Comparison of ENCODE assay signal across 26 cellular contexts in the genomic region with DNA sequence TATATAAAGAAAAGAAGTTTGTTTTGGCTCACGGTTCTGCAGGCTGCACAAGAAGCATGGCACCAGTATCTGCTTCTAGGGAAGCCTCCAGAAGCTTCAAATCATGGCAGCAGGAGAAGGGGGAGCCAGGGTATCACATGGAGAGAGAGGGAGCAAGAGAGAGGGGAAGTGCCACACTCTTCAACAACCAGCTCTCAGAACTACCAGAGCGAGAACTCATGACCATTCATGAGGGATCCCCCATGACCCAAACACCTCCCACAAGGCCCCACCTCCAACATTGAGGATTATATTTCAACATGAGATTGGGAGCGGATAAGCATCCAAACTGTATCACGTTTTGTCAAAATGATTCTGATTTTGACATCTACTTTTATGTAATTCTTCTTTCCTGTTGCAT.
"Had no signal": no experiment of that assay in that cellular context is flagged by ENCODE, and none has a peak within 500 bp of the region (broad histone marks: within the 10 kb centered on the region; RNA-seq: fewer than 3 reads in every experiment).

No MANE protein-coding gene starts in this region.

- H3K4me3 Mint-ChIP-seq: activated CD4-positive, alpha-beta T cell treated with anti-CD3 and anti-CD28 coated beads for 36 hours; activated CD8-positive, alpha-beta T cell treated with anti-CD3 and anti-CD28 coated beads, Interleukin-2, amount 10 ng/mL, durations not matched to agents 7 days and 5 days; activated naive CD4-positive, alpha-beta T cell treated with anti-CD3 and anti-CD28 coated beads, Interleukin-2, amount 10 ng/mL, durations not matched to agents 7 days and 5 days; activated naive CD8-positive, alpha-beta T cell treated with anti-CD3 and anti-CD28 coated beads, Interleukin-2, amount 10 ng/mL, durations not matched to agents 7 days and 5 days; activated T-helper 1 cell treated with anti-CD3 and anti-CD28 coated beads, Interleukin-12 subunit alpha, Interleukin-12 subunit beta, Interleukin-2, Interleukin-4 antibody, amounts not matched to agents 30 ng/mL and 10 ng/mL and 1 ng/mL, durations not matched to agents 14 hours and 24 hours and 36 hours; brain; stimulated activated naive B cell treated with anti-CD40 and anti-IgM and Interleukin-4, amounts not matched to agents 10 μg/mL and 1 μg/mL and 100 μg/mL, for 72 hours had no signal

- H3K4me1 Mint-ChIP-seq: activated CD4-positive, alpha-beta T cell treated with anti-CD3 and anti-CD28 coated beads for 36 hours; activated naive CD4-positive, alpha-beta T cell treated with anti-CD3 and anti-CD28 coated beads, Interleukin-2, amount 10 ng/mL, durations not matched to agents 7 days and 5 days; activated naive CD8-positive, alpha-beta T cell treated with anti-CD3 and anti-CD28 coated beads, Interleukin-2, amount 10 ng/mL, durations not matched to agents 7 days and 5 days; brain had no signal

- DNase-seq: activated CD4-positive, alpha-beta T cell treated with anti-CD3 and anti-CD28 coated beads for 36 hours; activated CD4-positive, CD25-positive, alpha-beta regulatory T cell; activated CD8-positive, alpha-beta T cell treated with anti-CD3 and anti-CD28 coated beads, Interleukin-2, amount 10 ng/mL, durations not matched to agents 7 days and 5 days; activated effector memory CD4-positive, alpha-beta T cell treated with anti-CD3 and anti-CD28 coated beads, Interleukin-2, amount 50 U/mL, for 16 hours; activated naive CD4-positive, alpha-beta T cell treated with anti-CD3 and anti-CD28 coated beads, Interleukin-2, amount 10 ng/mL, durations not matched to agents 7 days and 5 days; activated naive CD8-positive, alpha-beta T cell treated with anti-CD3 and anti-CD28 coated beads, Interleukin-2, amount 10 ng/mL, durations not matched to agents 7 days and 5 days; activated T-cell treated with anti-CD3 and anti-CD28 coated beads for 4 hours; foreskin melanocyte; heart right ventricle; left ventricle myocardium inferior; mesendoderm; stimulated activated CD4-positive, alpha-beta T cell treated with anti-CD3 and anti-CD28 coated beads, Interleukin-15, amount 100 ng/mL, for 24 hours; stimulated activated CD4-positive, alpha-beta T cell treated with anti-CD3 and anti-CD28 coated beads, Interleukin-2, amount 100 ng/mL, for 24 hours; stimulated activated naive B cell treated with anti-CD40 and anti-IgM and Interleukin-4, amounts not matched to agents 10 μg/mL and 1 μg/mL and 100 μg/mL, for 72 hours; stomach; T-helper 2 cell; thyroid gland had no signal

- H3K36me3 ChIP-seq: ascending aorta, cardiac muscle cell, esophagus muscularis mucosa, heart right ventricle, left ventricle myocardium inferior, right atrium auricular region, stomach, thyroid gland, upper lobe of left lung had no signal

- ATAC-seq: activated CD4-positive, alpha-beta T cell treated with anti-CD3 and anti-CD28 coated beads for 36 hours; activated CD8-positive, alpha-beta T cell treated with anti-CD3 and anti-CD28 coated beads, Interleukin-2, amount 10 ng/mL, durations not matched to agents 7 days and 5 days; heart right ventricle; stimulated activated naive B cell treated with anti-CD40 and anti-IgM and Interleukin-4, amounts not matched to agents 10 μg/mL and 1 μg/mL and 100 μg/mL, for 72 hours had no signal

- H3K27me3 ChIP-seq: ascending aorta, cardiac muscle cell, esophagus muscularis mucosa, heart right ventricle, right atrium auricular region, stomach, thyroid gland, upper lobe of left lung had no signal

- H3K27ac Mint-ChIP-seq: activated CD4-positive, alpha-beta T cell treated with anti-CD3 and anti-CD28 coated beads for 36 hours; activated CD8-positive, alpha-beta T cell treated with anti-CD3 and anti-CD28 coated beads, Interleukin-2, amount 10 ng/mL, durations not matched to agents 7 days and 5 days; activated naive CD4-positive, alpha-beta T cell treated with anti-CD3 and anti-CD28 coated beads, Interleukin-2, amount 10 ng/mL, durations not matched to agents 7 days and 5 days; activated naive CD8-positive, alpha-beta T cell treated with anti-CD3 and anti-CD28 coated beads, Interleukin-2, amount 10 ng/mL, durations not matched to agents 7 days and 5 days; activated T-helper 1 cell treated with anti-CD3 and anti-CD28 coated beads, Interleukin-12 subunit alpha, Interleukin-12 subunit beta, Interleukin-2, Interleukin-4 antibody, amounts not matched to agents 30 ng/mL and 10 ng/mL and 1 ng/mL, durations not matched to agents 14 hours and 24 hours and 36 hours; brain; stimulated activated naive B cell treated with anti-CD40 and anti-IgM and Interleukin-4, amounts not matched to agents 10 μg/mL and 1 μg/mL and 100 μg/mL, for 72 hours had no signal

- H3K9me3 ChIP-seq: esophagus muscularis mucosa, right atrium auricular region, thyroid gland, upper lobe of left lung had no signal

- H3K27ac ChIP-seq: ascending aorta, coronary artery, esophagus muscularis mucosa, left ventricle myocardium inferior, right atrium auricular region, stomach, thyroid gland, upper lobe of left lung had no signal

- H3K27me3 Mint-ChIP-seq: activated CD4-positive, alpha-beta T cell treated with anti-CD3 and anti-CD28 coated beads for 36 hours; activated naive CD4-positive, alpha-beta T cell treated with anti-CD3 and anti-CD28 coated beads, Interleukin-2, amount 10 ng/mL, durations not matched to agents 7 days and 5 days; activated naive CD8-positive, alpha-beta T cell treated with anti-CD3 and anti-CD28 coated beads, Interleukin-2, amount 10 ng/mL, durations not matched to agents 7 days and 5 days; brain; stimulated activated naive B cell treated with anti-CD40 and anti-IgM and Interleukin-4, amounts not matched to agents 10 μg/mL and 1 μg/mL and 100 μg/mL, for 72 hours had no signal

- H3K4me1 ChIP-seq: ascending aorta, esophagus muscularis mucosa, heart right ventricle, left ventricle myocardium inferior, right atrium auricular region, stomach, thyroid gland, upper lobe of left lung had no signal

- H3K4me3 ChIP-seq: ascending aorta, cardiac muscle cell, coronary artery, esophagus muscularis mucosa, heart right ventricle, left ventricle myocardium inferior, lung, right atrium auricular region, stomach, thyroid gland, upper lobe of left lung had no signal
